8 cellular contexts compared by ENCODE assay signal in genomic region chr22:22030493-22031182, GRCh38. TPM values are rescaled to one million over a fixed set of nuclear protein-coding genes. Genes with fewer than 3 reads are reported as not detected.
A peak's percentile ranks its signal among the peaks of the same experiment; 100 is the strongest.
DNase-seq lines count a peak whose midpoint lies in the region; ATAC-seq and TF ChIP-seq lines count a peak whose summit lies in the region.

No MANE protein-coding gene starts in this region.

- H3K4me1 Mint-ChIP-seq in WTC11: peaks cover 11% of the 10 kb centered on the region

- H3K27me3 Mint-ChIP-seq in WTC11 (ENCODE audit: low read depth): peaks cover 96% of the 10 kb centered on the region

- H3K27ac Mint-ChIP-seq in WTC11: no peak overlapping the region

- ATAC-seq in HG02852 (IDR thresholded peaks at IDR 0.05; ENCODE audit: unreplicated experiment) (peak; percentile 49), WTC11 (peak; percentile 76), HG03442 (IDR thresholded peaks at IDR 0.05; ENCODE audit: unreplicated experiment) (no peak)

- TF ChIP-seq CTCF in WTC11 (IDR thresholded peaks at IDR 0.05): no peak

- no peak overlapping the region for H3K4me3 Mint-ChIP-seq in WTC11

- CTCF ChIA-PET in WTC11 (lab: Charles Lee): interaction anchor here (0.7 to 5.9 kb wide), 19 partner anchors 9 to 312 kb away, joined by 3 to 25 read pairs (median 4); partner anchors contain the start of gene TOP3B

- H3K36me3 Mint-ChIP-seq in WTC11: no peaks in the 10 kb centered on the region

- no peaks in the 10 kb centered on the region for H3K9me3 Mint-ChIP-seq in WTC11

- POLR2A ChIA-PET in WTC11 (lab: Charles Lee): no interaction called here

- DNase-seq in NCI-H524 (lab: John Stamatoyannopoulos, UW) (peak; percentile 55 to 62), NCI-H524 treated with DMSO at 0.1 percent for 48 hours (lab: John Stamatoyannopoulos, UW) (no peak), WTC11 (ENCODE audit: low spot score) (peak; percentile 51), myocyte (ENCODE audit: low read depth) (peak; percentile 57), DMS79 treated with DMSO at 0.1 percent for 48 hours (lab: John Stamatoyannopoulos, UW) (no peak), DMS153 (lab: John Stamatoyannopoulos, UW) (no peak)

TF ChIP-seq in WTC11, 78 proteins besides CTCF, POLR2A, EP300 and RAD21:
- TF ChIP-seq FOXP1 (CRISPR knock-in tag; IDR thresholded peaks at IDR 0.05; ENCODE audit: borderline replicate concordance) (no peak), ZNF396 (CRISPR knock-in tag; IDR thresholded peaks at IDR 0.05; ENCODE audit: borderline replicate concordance) (no peak), ATF1 (CRISPR knock-in tag; IDR thresholded peaks at IDR 0.05) (no peak), SMAD4 (CRISPR knock-in tag; IDR thresholded peaks at IDR 0.05) (no peak), SP1 (CRISPR knock-in tag; conservative IDR thresholded peaks at IDR 0.05) (no peak), E2F1 (CRISPR knock-in tag; IDR thresholded peaks at IDR 0.05) (no peak), MAX (CRISPR knock-in tag; IDR thresholded peaks at IDR 0.05) (no peak), TP53 (CRISPR knock-in tag; IDR thresholded peaks at IDR 0.05) (no peak), USF2 (CRISPR knock-in tag; IDR thresholded peaks at IDR 0.05) (no peak), ZNF317 (CRISPR knock-in tag; IDR thresholded peaks at IDR 0.05; ENCODE audit: borderline replicate concordance, low read depth) (no peak), ERG (CRISPR knock-in tag; IDR thresholded peaks at IDR 0.05) (no peak), ESRRA (CRISPR knock-in tag; IDR thresholded peaks at IDR 0.05; ENCODE audit: borderline replicate concordance) (no peak), KAT7 (CRISPR knock-in tag; IDR thresholded peaks at IDR 0.05; ENCODE audit: borderline replicate concordance) (no peak), NFATC4 (CRISPR knock-in tag; IDR thresholded peaks at IDR 0.05) (no peak)

RNA-seq across cellular contexts. Expression of gene TOP3B, which starts 48.1 kb away (rescaled TPM):
- total RNA-seq in WTC11 (2021) (52.5 to 68.6 TPM (median 52.7 TPM) in 3 replicates), myocyte (25.0 and 31.0 TPM in 2 replicates)
- 18.2 TPM for polyA plus RNA-seq in myocyte (2012)

Comparison
In these comparisons a context has a peak if more than half of its experiments do, and no peak if none do; other contexts are left out.
1. DNase-seq: peak in NCI-H524 (2 of 2), WTC11 (single experiment) and myocyte (single experiment); none in NCI-H524 treated with DMSO at 0.1 percent for 48 hours (single experiment), DMS79 treated with DMSO at 0.1 percent for 48 hours (single experiment) and DMS153 (single experiment).